In the genomic region with DNA sequence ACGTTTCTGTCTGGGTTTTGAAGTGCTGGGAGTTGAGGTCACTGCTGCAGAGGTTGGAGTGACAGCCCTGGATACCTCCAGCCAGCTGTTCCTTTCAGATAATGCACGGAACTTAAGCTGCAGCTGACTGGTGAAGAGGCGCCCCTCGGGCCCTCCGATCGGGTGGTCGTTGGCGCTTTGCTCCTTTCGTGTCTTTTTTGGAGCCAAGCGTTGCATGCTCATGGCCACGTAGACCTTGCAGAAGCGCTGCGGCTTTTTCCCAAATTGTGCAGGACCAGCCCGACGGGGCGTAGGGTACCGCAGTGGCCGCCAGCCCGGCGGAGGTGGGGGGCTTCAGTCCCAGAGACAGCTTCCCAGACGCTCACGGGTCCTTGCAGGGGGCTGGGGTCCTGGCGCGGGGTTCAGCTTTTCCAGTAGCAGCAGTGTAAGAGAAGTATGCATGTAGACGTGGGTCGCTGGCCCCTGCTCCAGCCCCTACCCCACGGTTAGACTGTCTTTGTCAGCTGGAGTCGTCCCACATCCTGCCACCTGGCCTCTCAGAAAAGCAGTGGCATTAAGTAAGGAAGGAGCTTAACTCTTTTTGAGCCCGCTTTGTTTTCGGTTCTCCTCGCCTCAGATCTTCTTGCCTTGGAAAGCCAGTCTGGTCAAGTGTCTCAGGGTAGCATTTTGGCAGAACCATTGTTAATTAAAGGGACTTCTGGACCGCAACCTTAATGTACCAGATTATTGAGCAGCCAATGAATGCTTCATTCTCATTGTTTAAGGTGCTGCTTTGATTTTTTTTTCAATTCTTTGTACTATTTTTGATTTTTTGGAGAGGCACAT, we compare ENCODE assay signal across 8 cellular contexts. TPM values are rescaled to one million over a fixed set of nuclear protein-coding genes. Genes with fewer than 3 reads are reported as not detected.
A peak's percentile ranks its signal among the peaks of the same experiment; 100 is the strongest.
DNase-seq lines count a peak whose midpoint lies in the region; ATAC-seq lines count a peak whose summit lies in the region.

No MANE protein-coding gene starts in this region.

- intact Hi-C loops in left cardiac atrium (cut with DNase I): loop anchor here (2.0 to 10.0 kb wide), 3 partner anchors 77 to 163 kb away; no protein-coding TSS in a partner anchor

- peak; percentile 5 to 23 for ATAC-seq in left cardiac atrium

- H3K36me3 ChIP-seq in H7 (replicated peaks; ENCODE audit: control insufficient read depth, insufficient read depth, low read length): no peaks in the 10 kb centered on the region

- peak overlapping the region; percentile 97 for H3K27ac Mint-ChIP-seq in activated naive CD8-positive, alpha-beta T cell

- no peaks in the 10 kb centered on the region for H3K9me3 Mint-ChIP-seq in activated naive CD8-positive, alpha-beta T cell (ENCODE audit: low read depth)

- H3K36me3 Mint-ChIP-seq in activated naive CD8-positive, alpha-beta T cell: peaks cover 43% of the 10 kb centered on the region

- H3K27me3 Mint-ChIP-seq in activated naive CD8-positive, alpha-beta T cell: no peaks in the 10 kb centered on the region

- peak overlapping the region; percentile 96 for H3K4me3 Mint-ChIP-seq in activated naive CD8-positive, alpha-beta T cell

- peaks cover 19% of the 10 kb centered on the region for H3K27me3 ChIP-seq in H7 (ENCODE audit: control insufficient read depth, insufficient read depth, low read length)

- peak; percentile 40 for DNase-seq in D341Med (ENCODE audit: low spot score)
- DNase-seq in H7: peak; percentile 64
- DNase-seq in NCI-H82 treated with DMSO at 0.1 percent for 48 hours (lab: John Stamatoyannopoulos, UW; ENCODE audit: unreplicated experiment): peak; percentile 32
- no peak for DNase-seq in left cardiac atrium
- DNase-seq in retina: peak; percentile 78
- DNase-seq in epidermal melanocyte (ENCODE audit: insufficient read length, low spot score): no peak
- no peak for DNase-seq in AG08395 (ENCODE audit: low spot score)

- H3K4me3 ChIP-seq in H7 (ENCODE audit: insufficient read depth, low read depth, low read length): peak overlapping the region; percentile 65

- peaks cover 22% of the 10 kb centered on the region for H3K4me1 Mint-ChIP-seq in activated naive CD8-positive, alpha-beta T cell (ENCODE audit: low read depth)

RNA-seq across cellular contexts. Expression of a gene that starts 0.8 kb away (rescaled TPM):
- 1.2 and 1.7 TPM in 2 replicates for total RNA-seq in H7 (2014; rRNA removed; shearing (Covaris generic))
- total RNA-seq in left cardiac atrium: 10 to 100 TPM; 10.9 to 13.6 TPM

Comparison
In these comparisons a context has a peak if more than half of its experiments do, and no peak if none do; other contexts are left out.
1. DNase-seq: peak in D341Med (single experiment), H7 (single experiment), NCI-H82 treated with DMSO at 0.1 percent for 48 hours (single experiment) and retina (single experiment); none in left cardiac atrium (single experiment), epidermal melanocyte (single experiment) and AG08395 (single experiment).